15 cellular contexts compared by ENCODE assay signal in the genomic region with DNA sequence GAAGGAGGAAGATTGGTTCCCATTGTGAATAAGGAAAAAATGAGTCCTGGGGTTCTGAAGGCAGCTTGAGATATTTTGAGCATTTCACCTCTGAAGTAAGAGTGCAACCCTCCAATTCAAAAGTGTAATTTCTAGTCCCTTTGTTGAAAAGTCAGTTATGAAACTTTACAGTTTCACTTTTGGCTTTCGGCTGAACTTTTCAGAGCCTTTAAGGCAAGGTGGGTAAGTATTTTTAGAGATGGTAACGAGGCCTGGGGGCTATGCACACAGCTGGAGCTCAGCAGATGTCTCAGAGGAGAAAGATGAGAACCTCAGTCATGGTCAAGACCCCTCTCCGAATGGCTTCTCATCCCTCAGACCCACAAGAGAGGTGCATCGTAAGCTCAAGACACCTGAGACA.
DNase-seq lines count a peak whose midpoint lies in the region; ATAC-seq and TF ChIP-seq lines count a peak whose summit lies in the region.
"Had no signal": no experiment of that assay in that cellular context is flagged by ENCODE, and none has a peak within 500 bp of the region (broad histone marks: within the 10 kb centered on the region; RNA-seq: fewer than 3 reads in every experiment).

No MANE protein-coding gene starts in this region.

- DNase-seq in colonic mucosa (no peak), body of pancreas (no peak)
- DNase-seq in activated naive CD4-positive, alpha-beta T cell treated with anti-CD3 and anti-CD28 coated beads, Interleukin-2, amount 50 U/mL, for 16 hours: no peak
- DNase-seq in activated CD4-positive, alpha-beta T cell treated with anti-CD3 and anti-CD28 coated beads, Interleukin-2, amount 50 U/mL, for 4 hours: no peak
- DNase-seq: activated naive CD8-positive, alpha-beta T cell treated with anti-CD3 and anti-CD28 coated beads, Interleukin-2, amount 50 U/mL, for 24 hours; CD4-positive, CD25-positive, alpha-beta regulatory T cell; GDM1; islet precursor cell; NCI-H774; SHP77 treated with DMSO at 0.1 percent for 48 hours had no signal

- no peak overlapping the region for H3K4me3 ChIP-seq in colonic mucosa
- H3K4me3 ChIP-seq in body of pancreas: no peak overlapping the region
- H3K4me3 ChIP-seq: coronary artery had no signal

- intact Hi-C loops in colonic mucosa (cut with DNase I): no loop called here
- intact Hi-C loops in body of pancreas (cut with DNase I): no loop called here

- H3K27ac ChIP-seq in colonic mucosa (no peak overlapping the region), body of pancreas (no peak overlapping the region)
- H3K27ac ChIP-seq: coronary artery had no signal

- H3K4me1 ChIP-seq in colonic mucosa (no peaks in the 10 kb centered on the region), body of pancreas (no peaks in the 10 kb centered on the region)

- WGBS in body of pancreas, 2 donors: 44 to 54% methylated on average over 4 of the region's 4 CpGs

- TF ChIP-seq CTCF in colonic mucosa (IDR thresholded peaks at IDR 0.05) (no peak), body of pancreas (IDR thresholded peaks at IDR 0.05) (no peak)

- no peaks in the 10 kb centered on the region for H3K9me3 ChIP-seq in colonic mucosa
- H3K9me3 ChIP-seq in body of pancreas: no peaks in the 10 kb centered on the region

- H3K36me3 ChIP-seq in colonic mucosa (no peaks in the 10 kb centered on the region), body of pancreas (replicated peaks in 1 of 2; ENCODE audit: insufficient read depth in 1 of 2, low read depth in 2 of 2) (no peaks in the 10 kb centered on the region)

- TF ChIP-seq POLR2A in body of pancreas (IDR thresholded peaks at IDR 0.05): no peak

- H3K27me3 ChIP-seq in colonic mucosa (no peaks in the 10 kb centered on the region), body of pancreas (no peaks in the 10 kb centered on the region)

- no peak overlapping the region for H3K9ac ChIP-seq in colonic mucosa (ENCODE audit: low read depth in 2 of 2, low read length in 2 of 2)

- ATAC-seq in GM18508 (IDR thresholded peaks at IDR 0.05; ENCODE audit: insufficient read depth, unreplicated experiment): peak; percentile 73
- ATAC-seq in GM19467 (IDR thresholded peaks at IDR 0.05; ENCODE audit: unreplicated experiment): peak; percentile 55
- ATAC-seq in HG02938 (IDR thresholded peaks at IDR 0.05; ENCODE audit: unreplicated experiment): peak; percentile 64
- ATAC-seq in HG03558 (IDR thresholded peaks at IDR 0.05; ENCODE audit: extremely low read depth, unreplicated experiment): peak; percentile 67
- ATAC-seq in body of pancreas: no peak
- ATAC-seq: activated naive CD8-positive, alpha-beta T cell treated with anti-CD3 and anti-CD28 coated beads, Interleukin-2, amount 50 U/mL, for 24 hours had no signal
